ENCODE assay signal across 29 cellular contexts in the genomic region with DNA sequence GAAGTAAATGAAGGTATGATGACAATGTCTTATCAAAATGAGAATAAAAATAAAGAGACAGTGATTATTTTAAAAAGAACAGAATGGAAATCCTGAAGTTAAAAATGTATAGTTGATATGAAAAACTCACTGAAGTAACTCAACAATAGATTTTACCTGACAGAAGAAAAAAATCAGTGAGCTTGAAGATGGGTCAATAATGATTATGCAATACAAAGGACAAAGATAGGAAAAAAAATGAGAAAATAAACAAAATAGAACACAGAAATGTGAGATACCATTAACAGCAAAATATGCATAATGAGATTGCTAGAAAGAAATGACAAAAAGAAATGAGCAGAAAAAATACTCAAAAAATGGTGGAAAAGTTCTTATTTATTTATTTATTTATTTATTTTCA. TPM values are rescaled to one million over a fixed set of nuclear protein-coding genes. Genes with fewer than 3 reads are reported as not detected.
"Had no signal": no experiment of that assay in that cellular context is flagged by ENCODE, and none has a peak within 500 bp of the region (broad histone marks: within the 10 kb centered on the region; RNA-seq: fewer than 3 reads in every experiment).

No MANE protein-coding gene starts in this region.

- H3K36me3 ChIP-seq: left ventricle myocardium inferior, neural progenitor cell, neutrophil, ovary, right atrium auricular region, spleen, suprapubic skin, thoracic aorta, tibial artery, uterus had no signal

- H3K9ac ChIP-seq: neural progenitor cell had no signal

- H3K4me2 ChIP-seq: hepatocyte, neural progenitor cell had no signal

- H3K4me3 ChIP-seq: hepatocyte, left ventricle myocardium inferior, lung, neural progenitor cell, ovary, right atrium auricular region, skin epidermis, spleen, suprapubic skin, thoracic aorta, tibial artery, uterus had no signal

- H3K9me3 ChIP-seq: neutrophil, ovary, suprapubic skin, uterus had no signal

- H3K4me1 Mint-ChIP-seq: naive B cell; natural killer cell; stimulated activated effector memory CD8-positive, alpha-beta T cell treated with anti-CD3 and anti-CD28 coated beads, Interleukin-12 subunit alpha, Interleukin-12 subunit beta, amount 100 ng/mL, for 72 hours had no signal

- H3K36me3 Mint-ChIP-seq: natural killer cell; neural progenitor cell; stimulated activated effector memory CD8-positive, alpha-beta T cell treated with anti-CD3 and anti-CD28 coated beads, Interleukin-12 subunit alpha, Interleukin-12 subunit beta, amount 100 ng/mL, for 72 hours had no signal

- H3K27me3 ChIP-seq: hepatocyte, neural progenitor cell, ovary, right atrium auricular region, suprapubic skin, uterus had no signal

- H3K4me3 Mint-ChIP-seq: mesothelial cell of epicardium; naive B cell; natural killer cell; nephron progenitor cell; neural progenitor cell; stimulated activated effector memory CD8-positive, alpha-beta T cell treated with anti-CD3 and anti-CD28 coated beads, Interleukin-12 subunit alpha, Interleukin-12 subunit beta, amount 100 ng/mL, for 72 hours; stimulated activated naive CD8-positive, alpha-beta T cell treated with anti-CD3 and anti-CD28 coated beads, Interleukin-15, Interleukin-2, amounts not matched to agents 100 ng/mL and 50 ng/mL, for 24 hours had no signal

- H3K27ac ChIP-seq: hepatocyte, left ventricle myocardium inferior, neural progenitor cell, neutrophil, ovary, right atrium auricular region, skin epidermis, spleen, suprapubic skin, thoracic aorta, tibial artery, uterus had no signal

- DNase-seq: islet precursor cell; left ventricle myocardium inferior; mesendoderm; naive B cell; natural killer cell; nephron progenitor cell; ovary; spleen; stimulated activated CD4-positive, alpha-beta T cell treated with anti-CD3 and anti-CD28 coated beads, Interleukin-4, amount 100 ng/mL, for 24 hours; stimulated activated naive CD4-positive, alpha-beta T cell; tibial artery; uterus had no signal

- H2AFZ ChIP-seq: hepatocyte, neural progenitor cell had no signal

- H3K27ac Mint-ChIP-seq: mesothelial cell of epicardium; naive B cell; natural killer cell; nephron progenitor cell; neural progenitor cell; progenitor cell of endocrine pancreas; stimulated activated effector memory CD8-positive, alpha-beta T cell treated with anti-CD3 and anti-CD28 coated beads, Interleukin-12 subunit alpha, Interleukin-12 subunit beta, amount 100 ng/mL, for 72 hours; stimulated activated naive CD8-positive, alpha-beta T cell treated with anti-CD3 and anti-CD28 coated beads, Interleukin-15, Interleukin-2, amounts not matched to agents 100 ng/mL and 50 ng/mL, for 24 hours had no signal

- H3K4me1 ChIP-seq: neural progenitor cell, spleen, suprapubic skin, tibial artery, uterus had no signal

- H3K9me3 Mint-ChIP-seq: natural killer cell had no signal

- ATAC-seq: natural killer cell; sciatic nerve; stimulated activated effector memory CD8-positive, alpha-beta T cell treated with anti-CD3 and anti-CD28 coated beads, Interleukin-12 subunit alpha, Interleukin-12 subunit beta, amount 100 ng/mL, for 72 hours had no signal

- H3K79me2 ChIP-seq: hepatocyte had no signal

RNA-seq across cellular contexts. Expression of gene APLNR, which starts 19.1 kb away (rescaled TPM):
- total RNA-seq: kidney epithelial cell, mononuclear cell, pulmonary artery endothelial cell, renal cortical epithelial cell had no signal
